ENCODE assay signal across 20 cellular contexts in the genomic region with DNA sequence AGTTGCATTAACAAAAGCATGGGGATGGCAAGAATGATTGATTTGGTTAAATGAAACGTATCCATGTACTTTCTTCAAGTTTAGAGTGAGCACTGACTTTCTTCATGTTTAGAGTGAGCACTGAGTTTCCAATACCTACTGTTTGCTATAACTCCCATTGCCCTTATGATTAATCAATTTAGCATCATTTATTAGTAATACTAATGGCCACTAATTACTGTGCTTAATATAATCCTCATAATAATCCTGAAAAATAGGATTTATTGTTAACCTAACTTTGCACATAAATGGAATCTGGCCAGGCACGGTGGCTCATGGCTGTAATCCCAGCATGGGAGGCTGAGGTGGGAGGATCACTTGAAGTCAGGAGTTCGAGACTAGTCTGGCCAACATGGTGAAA. TPM values are rescaled to one million over a fixed set of nuclear protein-coding genes. Genes with fewer than 3 reads are reported as not detected.
DNase-seq lines count a peak whose midpoint lies in the region; ATAC-seq, FAIRE-seq and TF ChIP-seq lines count a peak whose summit lies in the region.
"Had no signal": no experiment of that assay in that cellular context is flagged by ENCODE, and none has a peak within 500 bp of the region (broad histone marks: within the 10 kb centered on the region; RNA-seq: fewer than 3 reads in every experiment).

No MANE protein-coding gene starts in this region.

- no peak for DNase-seq in H54 (ENCODE audit: insufficient read length, low spot score)
- DNase-seq in osteocyte (ENCODE audit: extremely low spot score, unreplicated experiment), result no peak
- no peak for DNase-seq in upper lobe of right lung
- no peak for DNase-seq in foreskin keratinocyte
- no peak for DNase-seq in mucosa of gallbladder (ENCODE audit: low spot score)
- DNase-seq in GM13976 (ENCODE audit: low spot score), result no peak
- DNase-seq: 8988T; CD4-positive, alpha-beta memory T cell; DMS153; DMS79; GDM1; GOT3; H9 had no signal

- H3K27me3 ChIP-seq in liver (ENCODE audit: control insufficient read depth in 4 of 4, insufficient read depth in 4 of 4, low read length in 3 of 4) (no peaks in the 10 kb centered on the region), upper lobe of right lung (no peaks in the 10 kb centered on the region), foreskin keratinocyte (no peaks in the 10 kb centered on the region)
- H3K27me3 ChIP-seq: BLaER1 had no signal

- no peak for TF ChIP-seq POLR2A in H54 (IDR thresholded peaks at IDR 0.05; ENCODE audit: low read depth, low read length)

- H3K27me3 Mint-ChIP-seq in osteocyte (ENCODE audit: unreplicated experiment), result no peaks in the 10 kb centered on the region
- H3K27me3 Mint-ChIP-seq: CD4-positive, alpha-beta memory T cell had no signal

- H3K4me1 ChIP-seq in liver (ENCODE audit: control insufficient read depth in 4 of 4, insufficient read depth in 4 of 4, low read length in 3 of 4) (peaks cover 6 to 33% (median 22%) of the 10 kb centered on the region in 4 donors), upper lobe of right lung (peaks cover 14% of the 10 kb centered on the region), foreskin keratinocyte (no peaks in the 10 kb centered on the region)
- H3K4me1 ChIP-seq: BLaER1 had no signal

- ATAC-seq in upper lobe of right lung (no peak), foreskin keratinocyte (no peak)

- H3K27ac Mint-ChIP-seq in osteocyte (ENCODE audit: unreplicated experiment), result peak overlapping the region; percentile 79
- H3K27ac Mint-ChIP-seq: H9 had no signal

- H3K9me3 ChIP-seq in liver (ENCODE audit: control insufficient read depth in 4 of 4, low read length in 3 of 4) (no peaks in the 10 kb centered on the region), upper lobe of right lung (no peaks in the 10 kb centered on the region)

- in situ Hi-C loops in GM13976 (cut with MboI; ENCODE audit: low sequenced_read_pairs, unreplicated experiment), result no loop called here

- H3K36me3 ChIP-seq in liver (ENCODE audit: control insufficient read depth in 4 of 4, insufficient read depth in 3 of 4, low read depth in 1 of 4, low read length in 3 of 4), result peaks cover 0 to 12% (median 5%) of the 10 kb centered on the region in 4 donors
- peaks cover 40% of the 10 kb centered on the region for H3K36me3 ChIP-seq in upper lobe of right lung

- peaks cover 22% of the 10 kb centered on the region for H3K4me1 Mint-ChIP-seq in osteocyte (ENCODE audit: unreplicated experiment)
- H3K4me1 Mint-ChIP-seq: H9 had no signal

- WGBS in liver, result 94% methylated on average over 3 of the region's 3 CpGs

- H3K4me3 ChIP-seq in liver (ENCODE audit: low read depth in 1 of 3, low read length in 3 of 3), result no peak overlapping the region
- no peak overlapping the region for H3K4me3 ChIP-seq in upper lobe of right lung
- H3K4me3 ChIP-seq: BLaER1 had no signal

- peak overlapping the region; percentile 55 to 62 for H3K27ac ChIP-seq in liver (ENCODE audit: low read depth in 1 of 2, low read length in 2 of 2)
- H3K27ac ChIP-seq in upper lobe of right lung, result peak overlapping the region; percentile 67
- H3K27ac ChIP-seq in foreskin keratinocyte, result no peak overlapping the region
- H3K27ac ChIP-seq: BLaER1 had no signal

- peaks cover 6% of the 10 kb centered on the region for H3K9me3 Mint-ChIP-seq in osteocyte (ENCODE audit: unreplicated experiment)
- H3K9me3 Mint-ChIP-seq: H9 had no signal

- FAIRE-seq in H54 (lab: Jason Lieb, UNC), result peak; percentile 48
- FAIRE-seq: GM12892 had no signal

- peaks cover 43% of the 10 kb centered on the region for H3K36me3 Mint-ChIP-seq in osteocyte (ENCODE audit: unreplicated experiment)

- no peak for TF ChIP-seq CTCF in liver (IDR thresholded peaks at IDR 0.05; ENCODE audit: low read depth, low read length, missing input control)
- no peak for TF ChIP-seq CTCF in osteocyte (IDR thresholded peaks at IDR 0.05)
- no peak for TF ChIP-seq CTCF in upper lobe of right lung (IDR thresholded peaks at IDR 0.05)
- TF ChIP-seq CTCF in foreskin keratinocyte (conservative IDR thresholded peaks at IDR 0.05), result no peak
- no peak for TF ChIP-seq CTCF in GM13976 (IDR thresholded peaks at IDR 0.05; ENCODE audit: borderline replicate concordance, control extremely low read depth, extremely low read depth, insufficient read depth, missing control alignments)

- H3K4me3 Mint-ChIP-seq in osteocyte (ENCODE audit: unreplicated experiment), result no peak overlapping the region
- H3K4me3 Mint-ChIP-seq: CD14-positive monocyte; CD4-positive, alpha-beta memory T cell; H9 had no signal

- TF ChIP-seq RAD21 in liver (IDR thresholded peaks at IDR 0.05), result no peak

- intact Hi-C loops in upper lobe of right lung (cut with DNase I), result no loop called here

- H3K9ac ChIP-seq in liver (ENCODE audit: low read depth in 1 of 2, low read length in 2 of 2), result no peak overlapping the region
- H3K9ac ChIP-seq: BLaER1 had no signal

TF ChIP-seq in liver, 16 proteins besides CTCF, POLR2A, EP300 and RAD21:
- TF ChIP-seq HNF4A (conservative IDR thresholded peaks at IDR 0.05), result no peak
- no peak for TF ChIP-seq SP1 (IDR thresholded peaks at IDR 0.05)
- no peak for TF ChIP-seq FOXA2 (IDR thresholded peaks at IDR 0.05)
- TF ChIP-seq EGR1 (IDR thresholded peaks at IDR 0.05; ENCODE audit: low read depth in 2 of 2), result no peak
- TF ChIP-seq RXRA (IDR thresholded peaks at IDR 0.05), result no peak

RNA-seq across cellular contexts. Expression of a gene that starts 22.1 kb away (rescaled TPM):
- under 1 TPM in 1 of 2 donors, not detected in 1; 0.67 TPM for total RNA-seq in liver
- polyA plus RNA-seq in liver, result under 1 TPM in 1 of 2 donors, not detected in 1; 0.07 TPM
- 3.4 and 4.3 TPM in 2 replicates for total RNA-seq in osteocyte
- 3.3 TPM for total RNA-seq in upper lobe of right lung
- 0.25 TPM in 1 of 2 replicates, not detected in the other for total RNA-seq in foreskin keratinocyte
- polyA plus RNA-seq in foreskin keratinocyte, result not detected in 2 replicates
- 1.9 TPM for total RNA-seq in mucosa of gallbladder
- total RNA-seq: A673, Daoy, HT-29 had no signal
- polyA plus RNA-seq: CD14-positive monocyte; CD4-positive, alpha-beta memory T cell had no signal
